In genomic region chr12:110467847-110468211, GRCh38 we compare ENCODE assay signal across 8 cellular contexts. TPM values are rescaled to one million over a fixed set of nuclear protein-coding genes. Genes with fewer than 3 reads are reported as not detected.
DNase-seq lines count a peak whose midpoint lies in the region; ATAC-seq and TF ChIP-seq lines count a peak whose summit lies in the region.

No MANE protein-coding gene starts in this region.

- DNase-seq in heart left ventricle (no peak), left cardiac atrium (no peak), breast epithelium (ENCODE audit: low spot score in 2 of 2) (no peak), mesothelial cell of epicardium (ENCODE audit: low spot score in 2 of 2, unreplicated experiment in 2 of 2) (no peak), vagina (ENCODE audit: extremely low spot score in 2 of 2) (no peak), NCI-H69 (lab: John Stamatoyannopoulos, UW) (no peak), middle frontal gyrus (ENCODE audit: extremely low spot score, low spot score) (no peak)

- H3K9me3 ChIP-seq in heart left ventricle (no peaks in the 10 kb centered on the region), breast epithelium (no peaks in the 10 kb centered on the region), vagina (no peaks in the 10 kb centered on the region)

- TF ChIP-seq POLR2A in heart left ventricle (IDR thresholded peaks at IDR 0.05) = no peak
- peak; percentile 72 for TF ChIP-seq POLR2A in breast epithelium (IDR thresholded peaks at IDR 0.05)
- TF ChIP-seq POLR2A in vagina (IDR thresholded peaks at IDR 0.05) = no peak

- H3K27ac Mint-ChIP-seq in mesothelial cell of epicardium = peak overlapping the region; percentile 99

- H3K4me3 Mint-ChIP-seq in mesothelial cell of epicardium = peak overlapping the region; percentile 94

- no peak for TF ChIP-seq CTCF in heart left ventricle (IDR thresholded peaks at IDR 0.05)
- no peak for TF ChIP-seq CTCF in breast epithelium (IDR thresholded peaks at IDR 0.05)
- TF ChIP-seq CTCF in mesothelial cell of epicardium (IDR thresholded peaks at IDR 0.05; ENCODE audit: unreplicated experiment) = no peak
- TF ChIP-seq CTCF in vagina (IDR thresholded peaks at IDR 0.05) = no peak

- no peaks in the 10 kb centered on the region for H3K27me3 Mint-ChIP-seq in mesothelial cell of epicardium (ENCODE audit: low read depth)

- H3K4me3 ChIP-seq in heart left ventricle = peak overlapping the region; percentile 59 to 97 (median 78)
- peak overlapping the region; percentile 68 to 86 (median 84) for H3K4me3 ChIP-seq in breast epithelium
- peak overlapping the region; percentile 72 to 90 for H3K4me3 ChIP-seq in vagina

- H3K4me1 Mint-ChIP-seq in mesothelial cell of epicardium = peaks cover 15% of the 10 kb centered on the region

- peaks cover 6% of the 10 kb centered on the region for H3K36me3 Mint-ChIP-seq in mesothelial cell of epicardium

- H3K27me3 ChIP-seq in heart left ventricle (no peaks in the 10 kb centered on the region), breast epithelium (no peaks in the 10 kb centered on the region), vagina (no peaks in the 10 kb centered on the region)

- 0% methylated on average over 12 to 15 of the region's 15 CpGs for WGBS in heart left ventricle, 4 donors

- ATAC-seq in heart left ventricle = no peak
- no peak for ATAC-seq in left cardiac atrium
- ATAC-seq in HG03039 (IDR thresholded peaks at IDR 0.05; ENCODE audit: unreplicated experiment) = no peak

- peak overlapping the region in 11 of 12 donors; percentile 76 to 97 (median 87) for H3K27ac ChIP-seq in heart left ventricle
- peak overlapping the region; percentile 92 to 97 for H3K27ac ChIP-seq in breast epithelium
- peak overlapping the region; percentile 96 for H3K27ac ChIP-seq in vagina

- H3K36me3 ChIP-seq in heart left ventricle (peaks cover 0 to 24% (median 19%) of the 10 kb centered on the region in 9 donors), breast epithelium (no peaks in the 10 kb centered on the region), vagina (peaks cover 0 to 15% of the 10 kb centered on the region in 2 donors)

- H3K9me3 Mint-ChIP-seq in mesothelial cell of epicardium = no peaks in the 10 kb centered on the region

- H3K4me1 ChIP-seq in heart left ventricle = peaks cover 0 to 30% (median 16%) of the 10 kb centered on the region in 12 donors
- no peaks in the 10 kb centered on the region for H3K4me1 ChIP-seq in breast epithelium
- H3K4me1 ChIP-seq in vagina = peaks cover 30% of the 10 kb centered on the region

- intact Hi-C loops in heart left ventricle (cut with DNase I) (loop anchor here in 7 of 10 donors (1.0 to 5.0 kb wide), 7 partner anchors 17 to 419 kb away; partner anchors contain the start of genes RAD9B (in 6 of the 7), VPS29 (in 6 of the 7) and ARPC3 (in 2 of the 7)), left cardiac atrium (cut with DNase I) (no loop called here), breast epithelium (cut with DNase I; ENCODE audit: low total_unique reads) (no loop called here), vagina (cut with DNase I) (no loop called here)

RNA-seq across cellular contexts. Expression of gene GPN3, which starts 0.2 kb away (rescaled TPM):
- total RNA-seq in heart left ventricle (10 to 100 TPM; 14.5 to 37.0 (median 28.4) TPM), left cardiac atrium (10 to 100 TPM; 24.2 to 32.3 TPM), breast epithelium (10 to 100 TPM; 19.8 to 31.0 (median 21.0) TPM), mesothelial cell of epicardium (12.7 to 14.5 TPM (median 13.9 TPM) in 3 replicates), vagina (17.4 TPM)
- polyA plus RNA-seq in heart left ventricle = 10 to 100 TPM; 16.1 to 62.2 TPM

RNA-seq across cellular contexts. Expression of gene FAM216A, which starts 0.8 kb away (rescaled TPM):
- total RNA-seq in heart left ventricle (1 to 10 TPM; 3.6 to 8.0 (median 4.7) TPM), left cardiac atrium (1 to 10 TPM; 6.1 to 8.5 TPM), breast epithelium (10 to 100 TPM in 1 of 3 donors, 1 to 10 TPM in 2; 6.1 to 10.5 (median 8.5) TPM), mesothelial cell of epicardium (9.9 to 11.6 TPM (median 10.3 TPM) in 3 replicates), vagina (11.0 TPM)
- polyA plus RNA-seq in heart left ventricle = 10 to 100 TPM in 1 of 2 donors, 1 to 10 TPM in 1; 8.7 to 29.3 TPM

RNA-seq across cellular contexts. Expression of gene ARPC3, which starts 17.7 kb away (rescaled TPM):
- total RNA-seq in heart left ventricle = 100 to 1,000 TPM in 5 of 9 donors, 10 to 100 TPM in 4; 77.2 to 251 (median 108) TPM
- 100 to 1,000 TPM; 176 to 202 TPM for polyA plus RNA-seq in heart left ventricle
- total RNA-seq in left cardiac atrium = 100 to 1,000 TPM; 108 to 123 TPM
- 100 to 1,000 TPM; 286 to 426 (median 351) TPM for total RNA-seq in breast epithelium
- total RNA-seq in mesothelial cell of epicardium = 144 to 149 TPM (median 146 TPM) in 3 replicates
- total RNA-seq in vagina = 180 TPM

RNA-seq across cellular contexts. Expression of gene VPS29, which starts 34.1 kb away (rescaled TPM):
- total RNA-seq in heart left ventricle (100 to 1,000 TPM in 3 of 9 donors, 10 to 100 TPM in 6; 66.7 to 149 (median 89.5) TPM), left cardiac atrium (100 to 1,000 TPM in 1 of 2 donors, 10 to 100 TPM in 1; 92.0 to 109 TPM), breast epithelium (100 to 1,000 TPM in 1 of 3 donors, 10 to 100 TPM in 2; 82.9 to 135 (median 96.7) TPM), mesothelial cell of epicardium (71.3 to 77.0 TPM (median 74.2 TPM) in 3 replicates), vagina (74.9 TPM)
- polyA plus RNA-seq in heart left ventricle = 100 to 1,000 TPM; 107 to 191 TPM

RNA-seq across cellular contexts. Expression of gene RAD9B, which starts 34.3 kb away (rescaled TPM):
- total RNA-seq in heart left ventricle (1 to 10 TPM in 5 of 9 donors, under 1 TPM in 2, not detected in 2; 0.67 to 4.8 (median 2.4) TPM), left cardiac atrium (1 to 10 TPM; 2.6 to 3.1 TPM), breast epithelium (1 to 10 TPM in 1 of 3 donors, under 1 TPM in 2; 0.48 to 2.8 (median 0.66) TPM), mesothelial cell of epicardium (0.51 to 0.73 TPM (median 0.54 TPM) in 3 replicates), vagina (not detected)
- polyA plus RNA-seq in heart left ventricle = 10 to 100 TPM in 1 of 2 donors, under 1 TPM in 1; 0.34 to 12.0 TPM

Comparison
In these comparisons a context has a peak if more than half of its experiments do, and no peak if none do; other contexts are left out.
1. intact Hi-C loops: an anchor here in heart left ventricle (1.0 to 5.0 kb wide); none called in left cardiac atrium, breast epithelium and vagina.